ENCODE assay signal across 8 cellular contexts in the genomic region with DNA sequence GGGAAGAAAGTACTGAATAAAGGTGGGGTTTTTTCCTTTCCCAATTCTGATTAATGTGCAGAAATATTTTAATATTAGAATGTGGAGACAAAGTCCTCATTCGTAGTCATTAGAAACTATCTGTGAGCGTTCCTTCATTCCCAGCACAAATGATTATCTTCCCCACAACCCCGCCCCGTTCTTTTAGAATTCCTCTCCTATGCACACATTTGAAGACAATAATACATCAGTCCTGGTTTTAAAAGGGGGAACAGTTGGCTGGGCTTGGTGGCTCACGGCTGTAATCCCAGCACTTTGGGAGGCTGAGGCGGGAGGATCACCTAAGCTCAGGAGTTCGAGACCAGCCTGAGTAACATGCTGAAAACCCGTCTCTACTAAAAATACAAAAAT. TPM values are rescaled to one million over a fixed set of nuclear protein-coding genes. Genes with fewer than 3 reads are reported as not detected.
A peak's percentile ranks its signal among the peaks of the same experiment; 100 is the strongest.
DNase-seq lines count a peak whose midpoint lies in the region; ATAC-seq, FAIRE-seq and TF ChIP-seq lines count a peak whose summit lies in the region.

No MANE protein-coding gene starts in this region.

- no peak for FAIRE-seq in urothelium cell line (lab: Jason Lieb, UNC)

- TF ChIP-seq CTCF in right atrium auricular region (IDR thresholded peaks at IDR 0.05) (no peak), astrocyte of the cerebellum (IDR thresholded peaks at IDR 0.05; ENCODE audit: low read depth, low read length, missing control alignments) (no peak)

- peaks cover 7% of the 10 kb centered on the region for H3K79me2 ChIP-seq in mesendoderm (ENCODE audit: control insufficient read depth, insufficient read depth, low read length)

- no peak overlapping the region for H3K18ac ChIP-seq in mesendoderm (ENCODE audit: low read length)

- H2BK15ac ChIP-seq in mesendoderm (replicated peaks; ENCODE audit: low read depth): no peak overlapping the region

- no peak overlapping the region for H2AK5ac ChIP-seq in mesendoderm (ENCODE audit: low read length)

- peak overlapping the region; percentile 43 for H3K56ac ChIP-seq in mesendoderm (ENCODE audit: low read length)

- H3K27me3 ChIP-seq in right atrium auricular region (no peaks in the 10 kb centered on the region), mesendoderm (ENCODE audit: insufficient read depth, low read length, poor library complexity) (no peaks in the 10 kb centered on the region)

- H4K8ac ChIP-seq in mesendoderm (ENCODE audit: low read depth, low read length): no peak overlapping the region

- H4K5ac ChIP-seq in mesendoderm (ENCODE audit: low read length): no peak overlapping the region

- WGBS in mesendoderm (ENCODE audit: extremely low coverage, insufficient coverage, low lambda C conversion rate): no CpG with 5 or more reads among the region's 8 CpGs

- H2BK120ac ChIP-seq in mesendoderm (ENCODE audit: low read depth, low read length): no peak overlapping the region

- H3K4me3 ChIP-seq in right atrium auricular region (peak overlapping the region; percentile 72 to 78), astrocyte of the cerebellum (ENCODE audit: low read depth, low read length) (peak overlapping the region; percentile 62), mesendoderm (ENCODE audit: low read length) (peak overlapping the region; percentile 27)

- intact Hi-C loops in Right ventricle myocardium inferior (cut with DNase I): loop anchor here (5.0 kb wide), 1 partner anchor 100 kb away; no protein-coding TSS in a partner anchor

- H3K27ac ChIP-seq in right atrium auricular region (peak overlapping the region; percentile 95 to 97), mesendoderm (ENCODE audit: low read depth, low read length) (no peak overlapping the region)

- H3K23ac ChIP-seq in mesendoderm (ENCODE audit: low read length): no peak overlapping the region

- H3K36me3 ChIP-seq in right atrium auricular region (no peaks in the 10 kb centered on the region), mesendoderm (ENCODE audit: control insufficient read depth, insufficient read depth, low read length) (no peaks in the 10 kb centered on the region)

- ATAC-seq in Right ventricle myocardium inferior (no peak), HG03025 (IDR thresholded peaks at IDR 0.05; ENCODE audit: low FRiP score, unreplicated experiment) (no peak)

- H2BK5ac ChIP-seq in mesendoderm (ENCODE audit: low read length): no peak overlapping the region

- no peaks in the 10 kb centered on the region for H3K79me1 ChIP-seq in mesendoderm (ENCODE audit: low read length)

- H3K9ac ChIP-seq in mesendoderm (ENCODE audit: low read length): peak overlapping the region; percentile 42

- no peak overlapping the region for H3K4ac ChIP-seq in mesendoderm (ENCODE audit: low read depth, low read length)

- H3K4me2 ChIP-seq in mesendoderm (ENCODE audit: low read length): no peak overlapping the region

- H3K4me1 ChIP-seq in right atrium auricular region (peaks cover 0 to 32% of the 10 kb centered on the region in 2 donors), mesendoderm (ENCODE audit: control insufficient read depth, low read depth, low read length) (no peaks in the 10 kb centered on the region)

- in situ Hi-C loops in astrocyte of the cerebellum (cut with HindIII; ENCODE audit: low sequenced_read_pairs): no loop called here

- DNase-seq in right atrium auricular region (ENCODE audit: low spot score) (no peak), Right ventricle myocardium inferior (ENCODE audit: missing footprints) (no peak), astrocyte of the cerebellum (ENCODE audit: low read depth) (no peak), mesendoderm (no peak), SIG-M5 treated with dmso at 0.1 percent for 504 hours (lab: John Stamatoyannopoulos, UW; ENCODE audit: unreplicated experiment) (no peak), urothelium cell line (ENCODE audit: low spot score) (no peak)
- no peak for DNase-seq in stimulated activated CD8-positive, alpha-beta memory T cell treated with anti-CD3 and anti-CD28 coated beads, Interleukin-4, amount 100 ng/mL, for 48 hours

- H3K9me3 ChIP-seq in right atrium auricular region: no peaks in the 10 kb centered on the region

RNA-seq across cellular contexts. Expression of a gene that starts 0.9 kb away (rescaled TPM):
- 10 to 100 TPM; 55.0 to 66.2 TPM for total RNA-seq in right atrium auricular region
- total RNA-seq in Right ventricle myocardium inferior: 57.3 TPM
- polyA plus RNA-seq in mesendoderm (2013, experiment 1 of 2): 42.1 TPM
- polyA plus RNA-seq in mesendoderm (2013, experiment 2 of 2): 42.3 TPM
